Comparison of ENCODE assay signal across 8 cellular contexts in genomic region chr13:31236211-31236786, GRCh38. TPM values are rescaled to one million over a fixed set of nuclear protein-coding genes. Genes with fewer than 3 reads are reported as not detected.
DNase-seq lines count a peak whose midpoint lies in the region; ATAC-seq, FAIRE-seq and TF ChIP-seq lines count a peak whose summit lies in the region.

No MANE protein-coding gene starts in this region.

- CTCF ChIA-PET in Caco-2 (lab: Charles Lee) = interaction anchor here (0.6 to 3.2 kb wide), 4 partner anchors 23 to 534 kb away, joined by 3 to 24 read pairs (median 3); no protein-coding TSS in a partner anchor

- H3K27me3 ChIP-seq in Caco-2 (replicated peaks; ENCODE audit: control insufficient read depth, insufficient read depth, low read length) (no peaks in the 10 kb centered on the region), pancreas (no peaks in the 10 kb centered on the region), MG63 (no peaks in the 10 kb centered on the region)

- H3K27ac ChIP-seq in pancreas = no peak overlapping the region

- WGBS in pancreas, 2 donors = 31 to 36% methylated on average over 3 of the region's 3 CpGs

- peak in 3 of 4 donors; percentile 44 to 55 (median 44) for ATAC-seq in pancreas

- no peak overlapping the region for H3K27ac Mint-ChIP-seq in Caco-2 (ENCODE audit: unreplicated experiment)

- TF ChIP-seq CTCF in Caco-2 (IDR thresholded peaks at IDR 0.05; ENCODE audit: insufficient read depth in 1 of 2, low read depth in 1 of 2, low read length in 1 of 2, severe bottlenecking in 1 of 2, unreplicated experiment in 1 of 2) (peak; percentile 74 to 82), pancreas (IDR thresholded peaks at IDR 0.05) (peak in 3 of 4 donors; percentile 33 to 47 (median 37))

- H3K4me1 Mint-ChIP-seq in Caco-2 (ENCODE audit: low read depth, unreplicated experiment) = no peaks in the 10 kb centered on the region

- no TSS peak for BruUV-seq in Caco-2 (replicated peaks; lab: Mats Ljungman, UMichigan)

- no peaks in the 10 kb centered on the region for H3K36me3 Mint-ChIP-seq in Caco-2 (ENCODE audit: insufficient read depth, unreplicated experiment)

- no peaks in the 10 kb centered on the region for H3K36me3 ChIP-seq in Caco-2 (ENCODE audit: control insufficient read depth, insufficient read depth, low read length)
- no peaks in the 10 kb centered on the region for H3K36me3 ChIP-seq in pancreas
- no peaks in the 10 kb centered on the region for H3K36me3 ChIP-seq in MG63

- no peaks in the 10 kb centered on the region for H3K27me3 Mint-ChIP-seq in Caco-2 (ENCODE audit: insufficient read depth, unreplicated experiment)

- no peak overlapping the region for H3K4me3 Mint-ChIP-seq in Caco-2 (ENCODE audit: unreplicated experiment)

- peak in 1 of 2 experiments; percentile 39 for DNase-seq in Caco-2
- DNase-seq in HT-29 (ENCODE audit: low spot score) = peak; percentile 88
- DNase-seq in RPMI7951 (ENCODE audit: low read depth) = peak; percentile 38
- peak; percentile 60 for DNase-seq in fibroblast of gingiva (ENCODE audit: low read depth)
- no peak for DNase-seq in pancreas
- no peak for DNase-seq in MG63
- DNase-seq in hypothalamus (lab: John Stamatoyannopoulos, UW) = no peak
- DNase-seq in GOT3 (lab: John Stamatoyannopoulos, UW) = no peak

- no peak for FAIRE-seq in pancreas (lab: Jason Lieb, UNC)

- H3K9me3 ChIP-seq in Caco-2 = no peaks in the 10 kb centered on the region
- no peaks in the 10 kb centered on the region for H3K9me3 ChIP-seq in pancreas
- H3K9me3 ChIP-seq in MG63 = no peaks in the 10 kb centered on the region

- no peaks in the 10 kb centered on the region for H3K9me3 Mint-ChIP-seq in Caco-2 (ENCODE audit: unreplicated experiment)

- POLR2A ChIA-PET in Caco-2 (lab: Charles Lee) = no interaction called here

- H3K4me1 ChIP-seq in Caco-2 = no peaks in the 10 kb centered on the region
- H3K4me1 ChIP-seq in pancreas = no peaks in the 10 kb centered on the region

- intact Hi-C loops in Caco-2 (cut with micrococcal nuclease; ENCODE audit: unreplicated experiment) = loop anchor here (1.0 to 5.0 kb wide), 2 partner anchors 188 to 506 kb away; no protein-coding TSS in a partner anchor
- intact Hi-C loops in pancreas (cut with DNase I) = loop anchor here in 2 of 3 donors (10.0 kb wide), 2 partner anchors 189 to 509 kb away; no protein-coding TSS in a partner anchor

- H3K4me3 ChIP-seq in Caco-2 (ENCODE audit: low read depth, low read length) = no peak overlapping the region
- no peak overlapping the region for H3K4me3 ChIP-seq in pancreas
- H3K4me3 ChIP-seq in MG63 = no peak overlapping the region

RNA-seq across cellular contexts. Expression of gene B3GLCT, which starts 36.5 kb away (rescaled TPM):
- total RNA-seq in Caco-2 (2022) = 4.5 TPM in 2 replicates
- total RNA-seq in HT-29 (2014; rRNA removed; shearing (Covaris generic)) = 9.0 and 9.7 TPM in 2 replicates
- 18.3 and 18.8 TPM in 2 replicates for total RNA-seq in RPMI7951 (2014; rRNA removed; shearing (Covaris generic))
- 1 to 10 TPM; 1.6 to 3.4 (median 2.1) TPM for total RNA-seq in pancreas
- polyA plus RNA-seq in pancreas = 1 to 10 TPM; 1.5 to 1.9 TPM
- 12.5 and 23.3 TPM in 2 replicates for total RNA-seq in MG63 (2014; rRNA removed; shearing (Covaris generic); ENCODE audit: low replicate concordance)

Comparison
In these comparisons a context has a peak if more than half of its experiments do, and no peak if none do; other contexts are left out.
1. DNase-seq: peak in HT-29 (single experiment), RPMI7951 (single experiment) and fibroblast of gingiva (single experiment); none in pancreas (0 of 6), MG63 (single experiment), hypothalamus (0 of 51) and GOT3 (single experiment).